11 cellular contexts compared by ENCODE assay signal in genomic region chr12:122099280-122099749, GRCh38. TPM values are rescaled to one million over a fixed set of nuclear protein-coding genes. Genes with fewer than 3 reads are reported as not detected.
DNase-seq lines count a peak whose midpoint lies in the region; ATAC-seq and TF ChIP-seq lines count a peak whose summit lies in the region.
"Had no signal": no experiment of that assay in that cellular context is flagged by ENCODE, and none has a peak within 500 bp of the region (broad histone marks: within the 10 kb centered on the region; RNA-seq: fewer than 3 reads in every experiment).

No MANE protein-coding gene starts in this region.

- POLR2A ChIA-PET in RWPE1 (lab: Yijun Ruan, JAX; ENCODE audit: low non-redundant PET) (no interaction called here), A673 (lab: Charles Lee; ENCODE audit: low non-redundant PET) (no interaction called here)

- peaks cover 37 to 97% (median 63%) of the 10 kb centered on the region in 6 donors for H3K4me1 ChIP-seq in spleen
- peaks cover 13% of the 10 kb centered on the region for H3K4me1 ChIP-seq in A673 (ENCODE audit: insufficient read depth, low read length, poor library complexity, severe bottlenecking)

- no peak overlapping the region for H3K4me3 ChIP-seq in spleen
- H3K4me3 ChIP-seq in A673 (ENCODE audit: low read depth, low read length, poor library complexity, severe bottlenecking) = no peak overlapping the region

- no peak for TF ChIP-seq POLR2A in spleen (IDR thresholded peaks at IDR 0.05)

- H3K36me3 ChIP-seq in spleen (peaks cover 0 to 7% (median 0%) of the 10 kb centered on the region in 6 donors), A673 (ENCODE audit: insufficient read depth, low read length, poor library complexity, severe bottlenecking) (no peaks in the 10 kb centered on the region)

- DNase-seq in DMS 273 (lab: John Stamatoyannopoulos, UW; ENCODE audit: unreplicated experiment) (peak; percentile 23), DMS 273 treated with DMSO at 0.1 percent for 48 hours (lab: John Stamatoyannopoulos, UW) (no peak), RWPE1 (ENCODE audit: low spot score) (no peak), left ventricle myocardium superior (peak; percentile 35), spleen (no peak), A673 (ENCODE audit: low spot score) (no peak), cerebellar nuclear complex (lab: John Stamatoyannopoulos, UW) (no peak)
- DNase-seq in stimulated activated CD4-positive, alpha-beta T cell treated with anti-CD3 and anti-CD28 coated beads, Interleukin-2, amount 100 ng/mL, for 48 hours = no peak
- DNase-seq: 8988T; SIG-M5; stimulated activated CD4-positive, alpha-beta T cell treated with anti-CD3 and anti-CD28 coated beads, Interleukin-4, amount 100 ng/mL, for 1 hour had no signal

- intact Hi-C loops in left ventricle myocardium superior (cut with micrococcal nuclease) (no loop called here), spleen (cut with DNase I; ENCODE audit: low total_unique reads) (no loop called here), A673 (cut with micrococcal nuclease; ENCODE audit: unreplicated experiment) (no loop called here)

- CTCF ChIA-PET in RWPE1 (lab: Yijun Ruan, JAX) (interaction anchor here (0.5 kb wide), 1 partner anchor 31 kb away, joined by 4 read pairs; no protein-coding TSS in a partner anchor), A673 (lab: Charles Lee) (no interaction called here)

- H3K27me3 ChIP-seq in spleen (replicated peaks in 1 of 7) (no peaks in the 10 kb centered on the region), A673 (replicated peaks; ENCODE audit: insufficient read depth, low read depth, low read length, poor library complexity) (no peaks in the 10 kb centered on the region)

- TF ChIP-seq CTCF in RWPE1 (conservative IDR thresholded peaks at IDR 0.05; ENCODE audit: low read depth) = no peak
- no peak for TF ChIP-seq CTCF in spleen (IDR thresholded peaks at IDR 0.05 in 8 of 11, conservative IDR thresholded peaks at IDR 0.05 in 3 of 11)
- TF ChIP-seq CTCF in A673 (conservative IDR thresholded peaks at IDR 0.05; ENCODE audit: low read depth, low read length) = no peak

- ATAC-seq in left ventricle myocardium superior = peak; percentile 1

- WGBS in spleen, 5 donors = 77 to 84% (median 78%) methylated on average over 6 of the region's 6 CpGs

- H3K9me3 ChIP-seq in spleen (no peaks in the 10 kb centered on the region), A673 (ENCODE audit: low read depth, low read length, poor library complexity, severe bottlenecking) (no peaks in the 10 kb centered on the region)

- H3K27ac ChIP-seq in RWPE1 (peak overlapping the region; percentile 99), spleen (peak overlapping the region in 6 of 8 donors; percentile 55 to 73 (median 58)), A673 (ENCODE audit: low read depth, low read length, poor library complexity, severe bottlenecking) (no peak overlapping the region)

- BruUV-seq in A673 (replicated peaks; lab: Mats Ljungman, UMichigan) = no TSS peak

RNA-seq across cellular contexts. Expression of gene MLXIP, which starts 20.8 kb away (rescaled TPM):
- total RNA-seq in left ventricle myocardium superior = 30.2 TPM
- 10 to 100 TPM; 56.1 to 97.1 (median 79.7) TPM for total RNA-seq in spleen
- 10 to 100 TPM in 2 of 3 donors, 1 to 10 TPM in 1; 7.8 to 28.3 (median 11.5) TPM for polyA plus RNA-seq in spleen
- 32.7 and 35.8 TPM in 2 replicates for total RNA-seq in A673 (2021)

Comparison
In these comparisons a context has a peak if more than half of its experiments do, and no peak if none do; other contexts are left out.
1. DNase-seq: peak in DMS 273 (single experiment) and left ventricle myocardium superior (single experiment); none in DMS 273 treated with DMSO at 0.1 percent for 48 hours (single experiment), RWPE1 (single experiment), spleen (single experiment), stimulated activated CD4-positive, alpha-beta T cell treated with anti-CD3 and anti-CD28 coated beads, Interleukin-2, amount 100 ng/mL, for 48 hours (0 of 2), A673 (single experiment) and cerebellar nuclear complex (0 of 2).